8 cellular contexts compared by ENCODE assay signal in the genomic region with DNA sequence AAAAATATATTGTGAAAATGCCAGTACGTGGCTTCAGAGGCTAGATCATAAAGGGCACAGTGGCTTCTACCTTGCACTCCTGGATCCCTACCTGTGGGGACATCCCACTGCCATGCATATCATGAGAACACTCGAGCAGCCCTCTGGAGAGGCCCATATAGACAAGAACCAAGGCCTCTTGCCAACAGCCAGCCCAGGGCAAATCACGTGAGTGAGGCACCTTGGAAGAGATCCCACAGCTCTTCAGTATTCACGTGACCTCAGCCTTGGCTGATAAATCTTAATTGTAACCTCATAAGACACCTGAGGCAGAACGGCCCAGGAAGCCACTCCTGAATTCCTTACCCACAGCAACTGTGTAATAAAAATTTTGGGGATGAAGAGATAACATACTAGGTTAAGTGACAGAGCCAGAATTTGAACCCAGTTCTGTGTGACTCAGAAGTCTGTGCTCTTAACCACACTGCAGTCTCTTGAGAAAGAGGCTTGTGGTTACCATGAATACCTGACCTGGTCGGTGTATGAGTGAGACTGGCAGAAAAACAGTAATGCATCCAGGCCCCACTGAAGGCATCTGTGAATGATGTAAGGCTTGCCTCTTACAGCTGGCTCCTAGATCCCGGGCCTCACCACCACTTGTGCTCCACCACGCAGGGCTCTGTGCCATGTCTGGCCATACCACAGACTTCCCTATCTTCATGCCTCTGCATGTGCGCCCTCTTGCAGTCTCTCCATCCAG. TPM values are rescaled to one million over a fixed set of nuclear protein-coding genes. Genes with fewer than 3 reads are reported as not detected.
DNase-seq lines count a peak whose midpoint lies in the region; ATAC-seq and TF ChIP-seq lines count a peak whose summit lies in the region.
"Had no signal": no experiment of that assay in that cellular context is flagged by ENCODE, and none has a peak within 500 bp of the region (broad histone marks: within the 10 kb centered on the region; RNA-seq: fewer than 3 reads in every experiment).

No MANE protein-coding gene starts in this region.

- TF ChIP-seq POLR2A in heart left ventricle (IDR thresholded peaks at IDR 0.05): no peak

- H3K27me3 ChIP-seq in heart left ventricle (no peaks in the 10 kb centered on the region), subcutaneous abdominal adipose tissue (ENCODE audit: control insufficient read depth in 5 of 5, insufficient read depth in 4 of 5, low read length in 5 of 5) (no peaks in the 10 kb centered on the region)

- H3K9ac ChIP-seq in subcutaneous abdominal adipose tissue (ENCODE audit: low read length in 5 of 5): no peak overlapping the region

- H3K9me3 ChIP-seq in heart left ventricle (no peaks in the 10 kb centered on the region), subcutaneous abdominal adipose tissue (ENCODE audit: control insufficient read depth in 5 of 5, low read length in 5 of 5) (no peaks in the 10 kb centered on the region)
- H3K9me3 ChIP-seq: HAP-1 had no signal

- ATAC-seq in heart left ventricle: peak; percentile 58 to 75 (median 68)
- ATAC-seq in GM18867 (IDR thresholded peaks at IDR 0.05; ENCODE audit: unreplicated experiment): no peak

- H3K27ac ChIP-seq in heart left ventricle (peak overlapping the region in 10 of 12 donors; percentile 1 to 73 (median 26)), subcutaneous abdominal adipose tissue (ENCODE audit: low read depth, low read length) (peak overlapping the region; percentile 1)

- 31 to 42% (median 37%) methylated on average over 9 of the region's 9 CpGs for WGBS in heart left ventricle, 4 donors

- H3K4me3 ChIP-seq in heart left ventricle (no peak overlapping the region), subcutaneous abdominal adipose tissue (ENCODE audit: low read depth in 1 of 5, low read length in 5 of 5) (no peak overlapping the region)
- H3K4me3 ChIP-seq: HAP-1 had no signal

- DNase-seq in HS-5 (ENCODE audit: low read depth): peak; percentile 91
- peak; percentile 61 for DNase-seq in SKM-1 treated with dmso at 0.1 percent for 144 hours (lab: John Stamatoyannopoulos, UW; ENCODE audit: unreplicated experiment)
- peak in 4 of 5 donors; percentile 61 to 78 (median 68) for DNase-seq in heart left ventricle
- no peak for DNase-seq in central memory CD4-positive, alpha-beta T cell
- DNase-seq in NCI-H446 treated with DMSO at 0.1 percent for 48 hours (lab: John Stamatoyannopoulos, UW): no peak

- H3K4me1 ChIP-seq in heart left ventricle: peaks cover 6 to 78% (median 49%) of the 10 kb centered on the region in 12 donors
- peaks cover 12 to 26% (median 21%) of the 10 kb centered on the region in 5 donors for H3K4me1 ChIP-seq in subcutaneous abdominal adipose tissue (ENCODE audit: control insufficient read depth in 5 of 5, insufficient read depth in 5 of 5, low read length in 5 of 5)
- H3K4me1 ChIP-seq: HAP-1 had no signal

- H3K36me3 ChIP-seq in heart left ventricle: peaks cover 0 to 100% (median 100%) of the 10 kb centered on the region in 9 donors
- H3K36me3 ChIP-seq in subcutaneous abdominal adipose tissue (ENCODE audit: control insufficient read depth in 5 of 5, insufficient read depth in 5 of 5, low read length in 5 of 5): peaks cover 20 to 100% (median 97%) of the 10 kb centered on the region in 5 donors

- intact Hi-C loops in heart left ventricle (cut with DNase I): no loop called here

- TF ChIP-seq CTCF in heart left ventricle (IDR thresholded peaks at IDR 0.05): no peak

RNA-seq across cellular contexts. Expression of gene A3GALT2, which starts 6.9 kb away (rescaled TPM):
- total RNA-seq in heart left ventricle: under 1 TPM in 1 of 9 donors, not detected in 8; 0.40 TPM
- polyA plus RNA-seq in heart left ventricle: not detected

Comparison
In these comparisons a context has a peak if more than half of its experiments do, and no peak if none do; other contexts are left out.
1. DNase-seq: peak in HS-5 (single experiment), SKM-1 treated with dmso at 0.1 percent for 144 hours (single experiment) and heart left ventricle (4 of 5); none in central memory CD4-positive, alpha-beta T cell (single experiment) and NCI-H446 treated with DMSO at 0.1 percent for 48 hours (single experiment).